15 cellular contexts compared by ENCODE assay signal in the genomic region with DNA sequence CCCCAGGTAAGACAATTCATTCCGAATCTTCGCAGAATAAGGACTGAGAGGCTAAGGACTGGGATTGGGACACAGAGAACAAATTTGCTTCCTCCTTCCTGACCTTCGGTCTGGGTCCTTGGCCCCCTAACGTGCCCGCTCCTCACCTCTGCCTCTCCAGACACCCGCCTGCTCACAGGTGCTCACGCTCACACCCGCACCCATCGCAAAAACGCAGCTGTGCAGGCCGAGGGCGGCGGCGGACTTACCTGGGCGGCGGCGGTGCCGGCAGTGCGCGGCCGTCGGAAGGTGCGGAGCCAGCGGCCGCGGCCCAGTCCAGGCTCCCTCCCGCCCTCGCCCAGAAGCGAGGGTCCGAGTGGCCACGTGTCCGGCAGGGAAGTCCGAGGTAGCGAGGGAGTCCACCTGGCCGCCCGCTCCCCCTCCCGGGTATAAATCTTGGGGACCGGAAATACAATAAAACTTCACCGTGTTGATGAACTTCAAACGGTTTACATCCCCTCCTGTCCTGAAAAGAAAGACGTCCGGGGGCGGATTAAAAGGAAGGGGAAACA. TPM values are rescaled to one million over a fixed set of nuclear protein-coding genes. Genes with fewer than 3 reads are reported as not detected.
DNase-seq lines count a peak whose midpoint lies in the region; ATAC-seq and TF ChIP-seq lines count a peak whose summit lies in the region.
"Had no signal": no experiment of that assay in that cellular context is flagged by ENCODE, and none has a peak within 500 bp of the region (broad histone marks: within the 10 kb centered on the region; RNA-seq: fewer than 3 reads in every experiment).

No MANE protein-coding gene starts in this region.

- no peak overlapping the region for H2AFZ ChIP-seq in neural progenitor cell (replicated peaks)

- TF ChIP-seq CTCF in upper lobe of right lung (IDR thresholded peaks at IDR 0.05) (no peak), neural progenitor cell (IDR thresholded peaks at IDR 0.05) (no peak)

- H3K27me3 Mint-ChIP-seq in activated naive CD8-positive, alpha-beta T cell treated with anti-CD3 and anti-CD28 coated beads for 36 hours, result peaks cover 98% of the 10 kb centered on the region
- peaks cover 33 to 99% (median 81%) of the 10 kb centered on the region in 5 donors for H3K27me3 Mint-ChIP-seq in naive thymus-derived CD8-positive, alpha-beta T cell
- H3K27me3 Mint-ChIP-seq in neural progenitor cell (ENCODE audit: insufficient read depth, low read depth), result peaks cover 96% of the 10 kb centered on the region

- no peaks in the 10 kb centered on the region for H3K9me3 Mint-ChIP-seq in activated naive CD8-positive, alpha-beta T cell treated with anti-CD3 and anti-CD28 coated beads for 36 hours
- H3K9me3 Mint-ChIP-seq in naive thymus-derived CD8-positive, alpha-beta T cell, result no peaks in the 10 kb centered on the region
- H3K9me3 Mint-ChIP-seq in neural progenitor cell, result peaks cover 15% of the 10 kb centered on the region

- no peak overlapping the region for H3K9ac ChIP-seq in neural progenitor cell

- H3K36me3 ChIP-seq in upper lobe of right lung (no peaks in the 10 kb centered on the region), neural progenitor cell (no peaks in the 10 kb centered on the region)
- H3K36me3 ChIP-seq in effector memory CD4-positive, alpha-beta T cell (ENCODE audit: control insufficient read depth, insufficient read depth, low read length), result no peaks in the 10 kb centered on the region
- H3K36me3 ChIP-seq: cardiac muscle cell, SJCRH30, thoracic aorta, WERI-Rb-1 had no signal

- H3K4me1 ChIP-seq in upper lobe of right lung (no peaks in the 10 kb centered on the region), neural progenitor cell (no peaks in the 10 kb centered on the region)
- H3K4me1 ChIP-seq in effector memory CD4-positive, alpha-beta T cell (ENCODE audit: control insufficient read depth, insufficient read depth, low read length, poor library complexity, severe bottlenecking), result peaks cover 8% of the 10 kb centered on the region

- peak overlapping the region; percentile 70 for H3K4me3 Mint-ChIP-seq in activated naive CD8-positive, alpha-beta T cell treated with anti-CD3 and anti-CD28 coated beads for 36 hours
- peak overlapping the region in 6 of 10 donors; percentile 14 to 70 (median 52) for H3K4me3 Mint-ChIP-seq in naive thymus-derived CD8-positive, alpha-beta T cell
- no peak overlapping the region for H3K4me3 Mint-ChIP-seq in neural progenitor cell

- intact Hi-C loops in upper lobe of right lung (cut with DNase I), result no loop called here

- no peak overlapping the region for H3K27ac Mint-ChIP-seq in activated naive CD8-positive, alpha-beta T cell treated with anti-CD3 and anti-CD28 coated beads for 36 hours
- H3K27ac Mint-ChIP-seq in naive thymus-derived CD8-positive, alpha-beta T cell, result no peak overlapping the region
- no peak overlapping the region for H3K27ac Mint-ChIP-seq in neural progenitor cell

- H3K27ac ChIP-seq in upper lobe of right lung, result no peak overlapping the region
- H3K27ac ChIP-seq in neural progenitor cell, result no peak overlapping the region
- no peak overlapping the region for H3K27ac ChIP-seq in effector memory CD4-positive, alpha-beta T cell (ENCODE audit: insufficient read depth, low read length, poor library complexity, severe bottlenecking)
- H3K27ac ChIP-seq: cardiac muscle cell, SJCRH30, thoracic aorta, WERI-Rb-1 had no signal

- H3K4me1 Mint-ChIP-seq in activated naive CD8-positive, alpha-beta T cell treated with anti-CD3 and anti-CD28 coated beads for 36 hours, result peaks cover 15% of the 10 kb centered on the region
- H3K4me1 Mint-ChIP-seq in naive thymus-derived CD8-positive, alpha-beta T cell, result peaks cover 2 to 15% (median 9%) of the 10 kb centered on the region in 4 donors
- peaks cover 2% of the 10 kb centered on the region for H3K4me1 Mint-ChIP-seq in neural progenitor cell

- peaks cover 80% of the 10 kb centered on the region for H4K20me1 ChIP-seq in neural progenitor cell (ENCODE audit: low read depth)

- H3F3A ChIP-seq in neural progenitor cell (ENCODE audit: low read depth), result no peaks in the 10 kb centered on the region

- ATAC-seq in naive thymus-derived CD8-positive, alpha-beta T cell, result no peak
- no peak for ATAC-seq in upper lobe of right lung
- ATAC-seq in left lobe of liver, result no peak

- POLR2A ChIA-PET in naive thymus-derived CD8-positive, alpha-beta T cell (lab: Charles Lee), result no interaction called here

- H3K27me3 ChIP-seq in upper lobe of right lung, result peaks cover 100% of the 10 kb centered on the region
- H3K27me3 ChIP-seq in neural progenitor cell, result peaks cover 100% of the 10 kb centered on the region
- H3K27me3 ChIP-seq in effector memory CD4-positive, alpha-beta T cell (replicated peaks; ENCODE audit: control insufficient read depth, insufficient read depth, low read length, poor library complexity, severe bottlenecking), result peaks cover 85% of the 10 kb centered on the region

- no peaks in the 10 kb centered on the region for H3K36me3 Mint-ChIP-seq in activated naive CD8-positive, alpha-beta T cell treated with anti-CD3 and anti-CD28 coated beads for 36 hours
- H3K36me3 Mint-ChIP-seq in naive thymus-derived CD8-positive, alpha-beta T cell, result peaks cover 0 to 4% (median 3%) of the 10 kb centered on the region in 3 donors
- H3K36me3 Mint-ChIP-seq in neural progenitor cell, result no peaks in the 10 kb centered on the region

- H3K9me3 ChIP-seq in upper lobe of right lung, result no peaks in the 10 kb centered on the region
- H3K9me3 ChIP-seq in neural progenitor cell (ENCODE audit: low read depth), result no peaks in the 10 kb centered on the region
- no peaks in the 10 kb centered on the region for H3K9me3 ChIP-seq in effector memory CD4-positive, alpha-beta T cell (ENCODE audit: control insufficient read depth, low read length)
- H3K9me3 ChIP-seq: SJCRH30, thoracic aorta had no signal

- DNase-seq in activated effector memory CD4-positive, alpha-beta T cell treated with anti-CD3 and anti-CD28 coated beads, Interleukin-2, amount 50 U/mL, for 16 hours, result peak; percentile 41
- DNase-seq in activated effector memory CD4-positive, alpha-beta T cell treated with Interleukin-2 at 50 U/mL for 16 hours, result no peak
- DNase-seq in activated naive CD8-positive, alpha-beta T cell treated with anti-CD3 and anti-CD28 coated beads for 36 hours, result no peak
- peak in 1 of 10 donors; percentile 49 for DNase-seq in naive thymus-derived CD8-positive, alpha-beta T cell
- DNase-seq in upper lobe of right lung (peak; percentile 59), neural progenitor cell (ENCODE audit: low spot score) (no peak), left lobe of liver (ENCODE audit: low spot score) (no peak)
- no peak for DNase-seq in effector memory CD4-positive, alpha-beta T cell
- DNase-seq: DMS153, MV-4-11, NCI-H2171, SJCRH30, WERI-Rb-1 had no signal

- no peak overlapping the region for H3K4me3 ChIP-seq in upper lobe of right lung
- H3K4me3 ChIP-seq in neural progenitor cell, result no peak overlapping the region
- no peak overlapping the region for H3K4me3 ChIP-seq in effector memory CD4-positive, alpha-beta T cell (ENCODE audit: insufficient read depth, low read depth, low read length, poor library complexity, severe bottlenecking)
- H3K4me3 ChIP-seq: cardiac muscle cell, SJCRH30, thoracic aorta had no signal

- H3K79me2 ChIP-seq in neural progenitor cell (ENCODE audit: low read depth), result no peaks in the 10 kb centered on the region

- H3K4me2 ChIP-seq in neural progenitor cell, result no peak overlapping the region

RNA-seq across cellular contexts. Expression of a gene that starts 7.2 kb away (rescaled TPM):
- 1 to 10 TPM; 3.4 to 4.0 TPM for total RNA-seq in activated naive CD8-positive, alpha-beta T cell treated with anti-CD3 and anti-CD28 coated beads for 36 hours
- not detected for total RNA-seq in naive thymus-derived CD8-positive, alpha-beta T cell
- polyA plus RNA-seq in naive thymus-derived CD8-positive, alpha-beta T cell, result under 1 TPM in 1 of 3 donors, not detected in 2; 0.13 TPM
- total RNA-seq in upper lobe of right lung (not detected), neural progenitor cell (ENCODE audit: low replicate concordance) (not detected in 2 replicates), left lobe of liver (0.13 TPM)
- total RNA-seq: cardiac muscle cell, thoracic aorta had no signal
- polyA plus RNA-seq: cardiac muscle cell had no signal

RNA-seq across cellular contexts. Expression of a gene that starts 18.2 kb away (rescaled TPM):
- not detected for total RNA-seq in activated naive CD8-positive, alpha-beta T cell treated with anti-CD3 and anti-CD28 coated beads for 36 hours
- total RNA-seq in naive thymus-derived CD8-positive, alpha-beta T cell, result not detected
- not detected for polyA plus RNA-seq in naive thymus-derived CD8-positive, alpha-beta T cell
- total RNA-seq in upper lobe of right lung (1.0 TPM), neural progenitor cell (ENCODE audit: low replicate concordance) (not detected in 2 replicates), left lobe of liver (0.15 TPM)
- total RNA-seq: cardiac muscle cell had no signal
- polyA plus RNA-seq: cardiac muscle cell had no signal

RNA-seq across cellular contexts. Expression of a gene that starts 22.5 kb away (rescaled TPM):
- 1 to 10 TPM in 1 of 2 experiments, under 1 TPM in 1; 0.62 to 1.4 TPM for total RNA-seq in activated naive CD8-positive, alpha-beta T cell treated with anti-CD3 and anti-CD28 coated beads for 36 hours
- not detected for total RNA-seq in naive thymus-derived CD8-positive, alpha-beta T cell
- under 1 TPM in 2 of 3 donors, not detected in 1; 0.22 to 0.40 TPM for polyA plus RNA-seq in naive thymus-derived CD8-positive, alpha-beta T cell
- total RNA-seq in upper lobe of right lung, result 1.2 TPM
- total RNA-seq in neural progenitor cell (ENCODE audit: low replicate concordance), result not detected in 2 replicates
- total RNA-seq in left lobe of liver, result 0.50 TPM
- total RNA-seq: cardiac muscle cell had no signal
- polyA plus RNA-seq: cardiac muscle cell had no signal

RNA-seq across cellular contexts. Expression of a gene that starts 28.6 kb away (rescaled TPM):
- not detected for total RNA-seq in activated naive CD8-positive, alpha-beta T cell treated with anti-CD3 and anti-CD28 coated beads for 36 hours
- not detected for total RNA-seq in naive thymus-derived CD8-positive, alpha-beta T cell
- polyA plus RNA-seq in naive thymus-derived CD8-positive, alpha-beta T cell, result not detected
- total RNA-seq in upper lobe of right lung, result 4.9 TPM
- not detected in 2 replicates for total RNA-seq in neural progenitor cell (ENCODE audit: low replicate concordance)
- total RNA-seq in left lobe of liver, result 0.83 TPM
- polyA plus RNA-seq: cardiac muscle cell had no signal

RNA-seq across cellular contexts. Expression of a gene that starts 39.8 kb away (rescaled TPM):
- not detected for total RNA-seq in activated naive CD8-positive, alpha-beta T cell treated with anti-CD3 and anti-CD28 coated beads for 36 hours
- total RNA-seq in naive thymus-derived CD8-positive, alpha-beta T cell, result not detected
- polyA plus RNA-seq in naive thymus-derived CD8-positive, alpha-beta T cell, result not detected
- total RNA-seq in upper lobe of right lung (4.4 TPM), neural progenitor cell (ENCODE audit: low replicate concordance) (not detected in 2 replicates), left lobe of liver (0.55 TPM)

Comparison
In these comparisons a context has a peak if more than half of its experiments do, and no peak if none do; other contexts are left out.
1. DNase-seq: peak in activated effector memory CD4-positive, alpha-beta T cell treated with anti-CD3 and anti-CD28 coated beads, Interleukin-2, amount 50 U/mL, for 16 hours (single experiment) and upper lobe of right lung (single experiment); none in activated effector memory CD4-positive, alpha-beta T cell treated with Interleukin-2 at 50 U/mL for 16 hours (single experiment), activated naive CD8-positive, alpha-beta T cell treated with anti-CD3 and anti-CD28 coated beads for 36 hours (single experiment), neural progenitor cell (single experiment), left lobe of liver (single experiment) and effector memory CD4-positive, alpha-beta T cell (0 of 3).